1 cellular context compared by ENCODE assay signal in genomic region chr17:75876938-75877751, GRCh38.
TF ChIP-seq lines count a peak whose summit lies in the region.

No MANE protein-coding gene starts in this region.

TF ChIP-seq in HepG2, 621 proteins besides CTCF, POLR2A, EP300 and RAD21 (continued from another document and continues in another):
- TF ChIP-seq ZNF580 (CRISPR knock-in tag; IDR thresholded peaks at IDR 0.05; ENCODE audit: borderline replicate concordance, low read depth) (no peak; the same call in 1 of the 2 replicates), TARDBP (CRISPR knock-in tag; IDR thresholded peaks at IDR 0.05) (no peak), ZNF44 (CRISPR knock-in tag; IDR thresholded peaks at IDR 0.05) (no peak), ZNF780A (CRISPR knock-in tag; IDR thresholded peaks at IDR 0.05) (peak; percentile 52; the same call in 1 of the 2 replicates), ONECUT2 (CRISPR knock-in tag; IDR thresholded peaks at IDR 0.05) (0 out of 2 replicates have a peak, but pooled peaks have one; percentile 36), ZNF710 (CRISPR knock-in tag; IDR thresholded peaks at IDR 0.05; ENCODE audit: borderline replicate concordance) (peak; percentile 48; the same call in 1 of the 2 replicates), ZNF674 (CRISPR knock-in tag; IDR thresholded peaks at IDR 0.05; ENCODE audit: low read depth) (peak; percentile 43), MYNN (CRISPR knock-in tag; IDR thresholded peaks at IDR 0.05; ENCODE audit: low read depth) (peak; percentile 90; the same call in 1 of the 2 replicates), DNMT1 (CRISPR knock-in tag; IDR thresholded peaks at IDR 0.05) (0 out of 2 replicates have a peak, but pooled peaks have one; percentile 3), ZNF687 (CRISPR knock-in tag; IDR thresholded peaks at IDR 0.05) (0 out of 2 replicates have a peak, but pooled peaks have one; percentile 78), ZBTB37 (CRISPR knock-in tag; IDR thresholded peaks at IDR 0.05) (0 out of 2 replicates have a peak, but pooled peaks have one; percentile 59), KIAA2018 (CRISPR knock-in tag; IDR thresholded peaks at IDR 0.05; ENCODE audit: borderline replicate concordance) (no peak), TFAP4 (IDR thresholded peaks at IDR 0.05; ENCODE audit: borderline replicate concordance, low read depth) (peak; percentile 95), ZNF646 (CRISPR knock-in tag; IDR thresholded peaks at IDR 0.05) (no peak), ZXDC (CRISPR knock-in tag; IDR thresholded peaks at IDR 0.05) (peak; percentile 67; the same call in 1 of the 2 replicates), ZNF160 (CRISPR knock-in tag; IDR thresholded peaks at IDR 0.05) (no peak; the same call in 1 of the 2 replicates), HNRNPK (IDR thresholded peaks at IDR 0.05; ENCODE audit: low read depth, low read length, poor library complexity, severe bottlenecking) (peak; percentile 97), ADNP (CRISPR knock-in tag; IDR thresholded peaks at IDR 0.05) (no peak), NBN (conservative IDR thresholded peaks at IDR 0.05) (no peak), CEBPG (CRISPR knock-in tag; IDR thresholded peaks at IDR 0.05) (no peak), SRF (IDR thresholded peaks at IDR 0.05; ENCODE audit: low read depth, low read length) (no peak), MAFG (CRISPR knock-in tag; IDR thresholded peaks at IDR 0.05) (no peak)
